ENCODE assay signal across 33 cellular contexts in the genomic region with DNA sequence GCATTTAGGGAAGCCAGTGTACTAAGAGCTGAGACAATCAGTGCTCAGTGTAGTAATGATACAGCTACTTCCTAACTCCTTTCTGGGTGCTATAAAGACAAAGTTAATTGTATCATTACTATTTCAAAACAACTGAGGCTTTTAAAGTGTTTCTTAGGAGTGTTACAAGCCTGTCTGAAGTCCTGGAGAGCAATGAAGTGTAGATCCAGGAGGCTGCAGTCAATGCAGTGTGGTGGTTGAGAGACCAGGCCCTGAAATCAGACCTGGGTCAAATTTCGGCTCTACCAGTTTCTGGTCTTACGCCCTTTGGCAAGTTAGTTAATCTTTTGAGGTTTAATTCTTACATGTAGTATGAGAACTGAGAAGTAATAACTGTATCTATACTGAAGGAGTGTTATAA.
"Had no signal": no experiment of that assay in that cellular context is flagged by ENCODE, and none has a peak within 500 bp of the region (broad histone marks: within the 10 kb centered on the region; RNA-seq: fewer than 3 reads in every experiment).

No MANE protein-coding gene starts in this region.

- H3K4me1 Mint-ChIP-seq: activated B cell treated with CpG ODN at 0.5 μM for 24 hours had no signal

- H3K4me1 ChIP-seq: adrenal gland, breast epithelium had no signal

- DNase-seq: activated B cell treated with CpG ODN at 0.5 μM for 24 hours; activated CD4-positive, alpha-beta T cell treated with anti-CD3 and anti-CD28 coated beads for 4 hours; activated CD4-positive, CD25-positive, alpha-beta regulatory T cell treated with anti-CD3 and anti-CD28 coated beads, Interleukin-2, amount 50 U/mL, for 72 hours; activated CD8-positive, alpha-beta T cell treated with anti-CD3 and anti-CD28 coated beads for 36 hours; activated gamma-delta T cell treated with Interleukin-2 at 50 U/mL for 16 hours; activated naive CD4-positive, alpha-beta T cell treated with anti-CD3 and anti-CD28 coated beads for 36 hours; activated T-cell treated with anti-CD3 and anti-CD28 coated beads, Interleukin-2, amount 50 U/mL, for 24 hours; adrenal gland; body of pancreas; Karpas-422; KBM-7; NCI-H1048; NCI-H1105 treated with DMSO at 0.1 percent for 48 hours; NCI-H1436; NCI-H1694; NCI-H1930; NCI-H2107; NCI-H510A; NCI-H526; NCI-H748 treated with DMSO at 0.1 percent for 48 hours; NK-92 treated with Interleukin-12 subunit alpha and Interleukin-12 subunit beta, amount 100 ng/mL, for 24 hours; PC-9; SIG-M5; SW 1271; T-helper 1 cell; T-helper 2 cell; T-helper 9 cell had no signal

- H3K36me3 Mint-ChIP-seq: activated naive CD4-positive, alpha-beta T cell treated with anti-CD3 and anti-CD28 coated beads, Interleukin-2, amount 50 U/mL, for 72 hours had no signal

- H3K27ac Mint-ChIP-seq: activated B cell treated with CpG ODN at 0.5 μM for 24 hours; activated CD8-positive, alpha-beta T cell treated with anti-CD3 and anti-CD28 coated beads for 36 hours; activated naive CD4-positive, alpha-beta T cell treated with anti-CD3 and anti-CD28 coated beads for 36 hours; activated naive CD4-positive, alpha-beta T cell treated with anti-CD3 and anti-CD28 coated beads, Interleukin-2, amount 50 U/mL, for 72 hours; activated T-cell treated with anti-CD3 and anti-CD28 coated beads, Interleukin-2, amount 50 U/mL, for 24 hours; activated T-helper 1 cell treated with anti-CD3 and anti-CD28 coated beads, Interleukin-12 subunit alpha, Interleukin-12 subunit beta, Interleukin-2, Interleukin-4 antibody, amounts not matched to agents 30 ng/mL and 10 ng/mL and 1 ng/mL, durations not matched to agents 14 hours and 24 hours and 36 hours had no signal

- ATAC-seq: activated CD8-positive, alpha-beta T cell treated with anti-CD3 and anti-CD28 coated beads for 36 hours; activated naive CD4-positive, alpha-beta T cell treated with anti-CD3 and anti-CD28 coated beads, Interleukin-2, amount 50 U/mL, for 72 hours; body of pancreas; Right ventricle myocardium inferior had no signal

- H3K27me3 ChIP-seq: adrenal gland, body of pancreas, breast epithelium had no signal

- H3K4me3 ChIP-seq: adrenal gland, body of pancreas, breast epithelium, PC-9 had no signal

- H3K27me3 Mint-ChIP-seq: activated B cell treated with CpG ODN at 0.5 μM for 24 hours; activated CD8-positive, alpha-beta T cell treated with anti-CD3 and anti-CD28 coated beads for 36 hours; activated T-cell treated with anti-CD3 and anti-CD28 coated beads, Interleukin-2, amount 50 U/mL, for 24 hours had no signal

- H3K9me3 Mint-ChIP-seq: activated CD8-positive, alpha-beta T cell treated with anti-CD3 and anti-CD28 coated beads for 36 hours; activated naive CD4-positive, alpha-beta T cell treated with anti-CD3 and anti-CD28 coated beads for 36 hours; activated naive CD4-positive, alpha-beta T cell treated with anti-CD3 and anti-CD28 coated beads, Interleukin-2, amount 50 U/mL, for 72 hours; activated T-cell treated with anti-CD3 and anti-CD28 coated beads, Interleukin-2, amount 50 U/mL, for 24 hours; activated T-helper 1 cell treated with anti-CD3 and anti-CD28 coated beads, Interleukin-12 subunit alpha, Interleukin-12 subunit beta, Interleukin-2, Interleukin-4 antibody, amounts not matched to agents 30 ng/mL and 10 ng/mL and 1 ng/mL, durations not matched to agents 14 hours and 24 hours and 36 hours had no signal

- H3K36me3 ChIP-seq: adrenal gland, breast epithelium had no signal

- H3K9me3 ChIP-seq: adrenal gland, body of pancreas, breast epithelium had no signal

- H3K4me3 Mint-ChIP-seq: activated B cell treated with CpG ODN at 0.5 μM for 24 hours; activated CD8-positive, alpha-beta T cell treated with anti-CD3 and anti-CD28 coated beads for 36 hours; activated naive CD4-positive, alpha-beta T cell treated with anti-CD3 and anti-CD28 coated beads for 36 hours; activated T-cell treated with anti-CD3 and anti-CD28 coated beads, Interleukin-2, amount 50 U/mL, for 24 hours; activated T-helper 1 cell treated with anti-CD3 and anti-CD28 coated beads, Interleukin-12 subunit alpha, Interleukin-12 subunit beta, Interleukin-2, Interleukin-4 antibody, amounts not matched to agents 30 ng/mL and 10 ng/mL and 1 ng/mL, durations not matched to agents 14 hours and 24 hours and 36 hours had no signal

- H3K27ac ChIP-seq: adrenal gland, body of pancreas, breast epithelium, PC-9, RWPE1, VCaP had no signal
